1 cellular context compared by ENCODE assay signal in the genomic region with DNA sequence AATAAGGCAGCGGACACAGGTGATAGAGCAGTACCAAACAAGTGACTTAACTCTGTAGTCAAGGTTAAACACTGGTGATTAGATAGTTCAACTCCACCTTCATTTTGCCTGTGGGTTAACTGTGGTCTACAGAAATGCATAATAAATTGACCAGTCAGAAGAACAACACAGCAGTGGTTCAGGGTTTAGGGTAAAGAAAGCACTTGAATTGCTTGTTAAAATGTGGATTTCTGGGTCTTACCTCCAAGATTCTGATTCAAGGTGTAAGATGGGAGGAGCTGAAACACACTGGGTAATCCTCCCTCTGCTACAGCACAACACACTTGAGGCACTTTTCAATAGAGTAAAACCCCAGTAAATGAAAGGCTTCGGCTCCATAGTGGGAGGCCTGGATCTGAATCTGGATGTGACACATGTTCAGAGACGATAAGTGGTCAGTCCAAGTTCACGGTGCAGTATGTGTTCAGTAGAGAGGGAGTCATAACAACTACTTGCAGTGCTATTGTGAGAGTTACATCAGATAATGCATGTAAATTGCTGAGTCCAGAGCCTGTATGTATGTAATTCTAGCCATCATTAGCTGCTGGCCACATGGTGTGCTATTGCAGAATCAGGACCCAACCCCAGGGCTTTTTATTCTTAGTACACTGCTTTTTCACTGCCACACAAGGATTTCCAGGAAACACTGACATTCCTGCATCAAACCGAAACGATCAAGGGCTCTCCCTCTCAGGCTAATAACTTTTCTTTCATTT.
TF ChIP-seq lines count a peak whose summit lies in the region.

No MANE protein-coding gene starts in this region.

TF ChIP-seq in K562, 482 proteins besides CTCF, POLR2A, EP300 and RAD21 (continued from another document and continues in another):
- TF ChIP-seq, protein P1, sequence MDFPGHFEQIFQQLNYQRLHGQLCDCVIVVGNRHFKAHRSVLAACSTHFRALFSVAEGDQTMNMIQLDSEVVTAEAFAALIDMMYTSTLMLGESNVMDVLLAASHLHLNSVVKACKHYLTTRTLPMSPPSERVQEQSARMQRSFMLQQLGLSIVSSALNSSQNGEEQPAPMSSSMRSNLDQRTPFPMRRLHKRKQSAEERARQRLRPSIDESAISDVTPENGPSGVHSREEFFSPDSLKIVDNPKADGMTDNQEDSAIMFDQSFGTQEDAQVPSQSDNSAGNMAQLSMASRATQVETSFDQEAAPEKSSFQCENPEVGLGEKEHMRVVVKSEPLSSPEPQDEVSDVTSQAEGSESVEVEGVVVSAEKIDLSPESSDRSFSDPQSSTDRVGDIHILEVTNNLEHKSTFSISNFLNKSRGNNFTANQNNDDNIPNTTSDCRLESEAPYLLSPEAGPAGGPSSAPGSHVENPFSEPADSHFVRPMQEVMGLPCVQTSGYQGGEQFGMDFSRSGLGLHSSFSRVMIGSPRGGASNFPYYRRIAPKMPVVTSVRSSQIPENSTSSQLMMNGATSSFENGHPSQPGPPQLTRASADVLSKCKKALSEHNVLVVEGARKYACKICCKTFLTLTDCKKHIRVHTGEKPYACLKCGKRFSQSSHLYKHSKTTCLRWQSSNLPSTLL (IDR thresholded peaks at IDR 0.05), result no peak
- TF ChIP-seq, protein P2, sequence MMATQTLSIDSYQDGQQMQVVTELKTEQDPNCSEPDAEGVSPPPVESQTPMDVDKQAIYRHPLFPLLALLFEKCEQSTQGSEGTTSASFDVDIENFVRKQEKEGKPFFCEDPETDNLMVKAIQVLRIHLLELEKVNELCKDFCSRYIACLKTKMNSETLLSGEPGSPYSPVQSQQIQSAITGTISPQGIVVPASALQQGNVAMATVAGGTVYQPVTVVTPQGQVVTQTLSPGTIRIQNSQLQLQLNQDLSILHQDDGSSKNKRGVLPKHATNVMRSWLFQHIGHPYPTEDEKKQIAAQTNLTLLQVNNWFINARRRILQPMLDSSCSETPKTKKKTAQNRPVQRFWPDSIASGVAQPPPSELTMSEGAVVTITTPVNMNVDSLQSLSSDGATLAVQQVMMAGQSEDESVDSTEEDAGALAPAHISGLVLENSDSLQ (IDR thresholded peaks at IDR 0.05), result peak; percentile 11; the same call in 1 of the 2 replicates
- TF ChIP-seq PHF8 (IDR thresholded peaks at IDR 0.05; ENCODE audit: borderline replicate concordance, low read length), result no peak
- TF ChIP-seq ZNF584 (CRISPR knock-in tag; IDR thresholded peaks at IDR 0.05; ENCODE audit: low read depth), result peak; percentile 85
- peak in 1 of 2 experiments; percentile 88; a peak in 2 of 4 replicates for TF ChIP-seq TBL1XR1 (IDR thresholded peaks at IDR 0.05; ENCODE audit: low read length in 2 of 2)
- TF ChIP-seq HDAC2 (IDR thresholded peaks at IDR 0.05), result peak; percentile 84
- TF ChIP-seq CTBP1 (IDR thresholded peaks at IDR 0.05; ENCODE audit: borderline replicate concordance), result peak; percentile 75; the same call in 1 of the 2 replicates
- peak; percentile 82; the same call in 1 of the 2 replicates for TF ChIP-seq LEF1 (IDR thresholded peaks at IDR 0.05)
- peak; percentile 83 for TF ChIP-seq TAL1 (IDR thresholded peaks at IDR 0.05)
- TF ChIP-seq ZNF583 (CRISPR knock-in tag; IDR thresholded peaks at IDR 0.05), result no peak
- TF ChIP-seq, protein P3, sequence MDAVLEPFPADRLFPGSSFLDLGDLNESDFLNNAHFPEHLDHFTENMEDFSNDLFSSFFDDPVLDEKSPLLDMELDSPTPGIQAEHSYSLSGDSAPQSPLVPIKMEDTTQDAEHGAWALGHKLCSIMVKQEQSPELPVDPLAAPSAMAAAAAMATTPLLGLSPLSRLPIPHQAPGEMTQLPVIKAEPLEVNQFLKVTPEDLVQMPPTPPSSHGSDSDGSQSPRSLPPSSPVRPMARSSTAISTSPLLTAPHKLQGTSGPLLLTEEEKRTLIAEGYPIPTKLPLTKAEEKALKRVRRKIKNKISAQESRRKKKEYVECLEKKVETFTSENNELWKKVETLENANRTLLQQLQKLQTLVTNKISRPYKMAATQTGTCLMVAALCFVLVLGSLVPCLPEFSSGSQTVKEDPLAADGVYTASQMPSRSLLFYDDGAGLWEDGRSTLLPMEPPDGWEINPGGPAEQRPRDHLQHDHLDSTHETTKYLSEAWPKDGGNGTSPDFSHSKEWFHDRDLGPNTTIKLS (IDR thresholded peaks at IDR 0.05; ENCODE audit: borderline replicate concordance, low read depth), result peak; percentile 42; the same call in 1 of the 2 replicates
- no peak for TF ChIP-seq FUS (optimal IDR thresholded peaks at IDR 0.05; ENCODE audit: low read depth, low read length)
- TF ChIP-seq MTA3 (IDR thresholded peaks at IDR 0.05; ENCODE audit: borderline replicate concordance), result 0 out of 2 replicates have a peak, but pooled peaks have one; percentile 55
- TF ChIP-seq, protein P4, sequence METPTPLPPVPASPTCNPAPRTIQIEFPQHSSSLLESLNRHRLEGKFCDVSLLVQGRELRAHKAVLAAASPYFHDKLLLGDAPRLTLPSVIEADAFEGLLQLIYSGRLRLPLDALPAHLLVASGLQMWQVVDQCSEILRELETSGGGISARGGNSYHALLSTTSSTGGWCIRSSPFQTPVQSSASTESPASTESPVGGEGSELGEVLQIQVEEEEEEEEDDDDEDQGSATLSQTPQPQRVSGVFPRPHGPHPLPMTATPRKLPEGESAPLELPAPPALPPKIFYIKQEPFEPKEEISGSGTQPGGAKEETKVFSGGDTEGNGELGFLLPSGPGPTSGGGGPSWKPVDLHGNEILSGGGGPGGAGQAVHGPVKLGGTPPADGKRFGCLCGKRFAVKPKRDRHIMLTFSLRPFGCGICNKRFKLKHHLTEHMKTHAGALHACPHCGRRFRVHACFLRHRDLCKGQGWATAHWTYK (CRISPR knock-in tag; IDR thresholded peaks at IDR 0.05), result no peak
- TF ChIP-seq, protein P5, sequence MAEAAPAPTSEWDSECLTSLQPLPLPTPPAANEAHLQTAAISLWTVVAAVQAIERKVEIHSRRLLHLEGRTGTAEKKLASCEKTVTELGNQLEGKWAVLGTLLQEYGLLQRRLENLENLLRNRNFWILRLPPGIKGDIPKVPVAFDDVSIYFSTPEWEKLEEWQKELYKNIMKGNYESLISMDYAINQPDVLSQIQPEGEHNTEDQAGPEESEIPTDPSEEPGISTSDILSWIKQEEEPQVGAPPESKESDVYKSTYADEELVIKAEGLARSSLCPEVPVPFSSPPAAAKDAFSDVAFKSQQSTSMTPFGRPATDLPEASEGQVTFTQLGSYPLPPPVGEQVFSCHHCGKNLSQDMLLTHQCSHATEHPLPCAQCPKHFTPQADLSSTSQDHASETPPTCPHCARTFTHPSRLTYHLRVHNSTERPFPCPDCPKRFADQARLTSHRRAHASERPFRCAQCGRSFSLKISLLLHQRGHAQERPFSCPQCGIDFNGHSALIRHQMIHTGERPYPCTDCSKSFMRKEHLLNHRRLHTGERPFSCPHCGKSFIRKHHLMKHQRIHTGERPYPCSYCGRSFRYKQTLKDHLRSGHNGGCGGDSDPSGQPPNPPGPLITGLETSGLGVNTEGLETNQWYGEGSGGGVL (CRISPR knock-in tag; IDR thresholded peaks at IDR 0.05), result no peak
- TF ChIP-seq SOX6 (IDR thresholded peaks at IDR 0.05), result peak; percentile 96
- TF ChIP-seq NCOR1 (IDR thresholded peaks at IDR 0.05), result peak; percentile 87
- TF ChIP-seq RNF2 (IDR thresholded peaks at IDR 0.05), result peak; percentile 83
- no peak for TF ChIP-seq FOXP1 (CRISPR knock-in tag; IDR thresholded peaks at IDR 0.05)
- peak; percentile 73 for TF ChIP-seq MEF2D (tag; conservative IDR thresholded peaks at IDR 0.05; ENCODE audit: low read depth)
- TF ChIP-seq, protein P6, sequence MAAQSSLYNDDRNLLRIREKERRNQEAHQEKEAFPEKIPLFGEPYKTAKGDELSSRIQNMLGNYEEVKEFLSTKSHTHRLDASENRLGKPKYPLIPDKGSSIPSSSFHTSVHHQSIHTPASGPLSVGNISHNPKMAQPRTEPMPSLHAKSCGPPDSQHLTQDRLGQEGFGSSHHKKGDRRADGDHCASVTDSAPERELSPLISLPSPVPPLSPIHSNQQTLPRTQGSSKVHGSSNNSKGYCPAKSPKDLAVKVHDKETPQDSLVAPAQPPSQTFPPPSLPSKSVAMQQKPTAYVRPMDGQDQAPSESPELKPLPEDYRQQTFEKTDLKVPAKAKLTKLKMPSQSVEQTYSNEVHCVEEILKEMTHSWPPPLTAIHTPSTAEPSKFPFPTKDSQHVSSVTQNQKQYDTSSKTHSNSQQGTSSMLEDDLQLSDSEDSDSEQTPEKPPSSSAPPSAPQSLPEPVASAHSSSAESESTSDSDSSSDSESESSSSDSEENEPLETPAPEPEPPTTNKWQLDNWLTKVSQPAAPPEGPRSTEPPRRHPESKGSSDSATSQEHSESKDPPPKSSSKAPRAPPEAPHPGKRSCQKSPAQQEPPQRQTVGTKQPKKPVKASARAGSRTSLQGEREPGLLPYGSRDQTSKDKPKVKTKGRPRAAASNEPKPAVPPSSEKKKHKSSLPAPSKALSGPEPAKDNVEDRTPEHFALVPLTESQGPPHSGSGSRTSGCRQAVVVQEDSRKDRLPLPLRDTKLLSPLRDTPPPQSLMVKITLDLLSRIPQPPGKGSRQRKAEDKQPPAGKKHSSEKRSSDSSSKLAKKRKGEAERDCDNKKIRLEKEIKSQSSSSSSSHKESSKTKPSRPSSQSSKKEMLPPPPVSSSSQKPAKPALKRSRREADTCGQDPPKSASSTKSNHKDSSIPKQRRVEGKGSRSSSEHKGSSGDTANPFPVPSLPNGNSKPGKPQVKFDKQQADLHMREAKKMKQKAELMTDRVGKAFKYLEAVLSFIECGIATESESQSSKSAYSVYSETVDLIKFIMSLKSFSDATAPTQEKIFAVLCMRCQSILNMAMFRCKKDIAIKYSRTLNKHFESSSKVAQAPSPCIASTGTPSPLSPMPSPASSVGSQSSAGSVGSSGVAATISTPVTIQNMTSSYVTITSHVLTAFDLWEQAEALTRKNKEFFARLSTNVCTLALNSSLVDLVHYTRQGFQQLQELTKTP (IDR thresholded peaks at IDR 0.05; ENCODE audit: low read depth in 1 of 2, partially characterized antibody in 2 of 2), result peak in 1 of 2 experiments; percentile 35
- TF ChIP-seq MAFK (IDR thresholded peaks at IDR 0.05; ENCODE audit: low read length), result peak; percentile 60
- no peak for TF ChIP-seq ZNF764 (CRISPR knock-in tag; IDR thresholded peaks at IDR 0.05; ENCODE audit: low read depth)
- TF ChIP-seq NFIC (IDR thresholded peaks at IDR 0.05), result peak; percentile 47
- TF ChIP-seq, protein P7, sequence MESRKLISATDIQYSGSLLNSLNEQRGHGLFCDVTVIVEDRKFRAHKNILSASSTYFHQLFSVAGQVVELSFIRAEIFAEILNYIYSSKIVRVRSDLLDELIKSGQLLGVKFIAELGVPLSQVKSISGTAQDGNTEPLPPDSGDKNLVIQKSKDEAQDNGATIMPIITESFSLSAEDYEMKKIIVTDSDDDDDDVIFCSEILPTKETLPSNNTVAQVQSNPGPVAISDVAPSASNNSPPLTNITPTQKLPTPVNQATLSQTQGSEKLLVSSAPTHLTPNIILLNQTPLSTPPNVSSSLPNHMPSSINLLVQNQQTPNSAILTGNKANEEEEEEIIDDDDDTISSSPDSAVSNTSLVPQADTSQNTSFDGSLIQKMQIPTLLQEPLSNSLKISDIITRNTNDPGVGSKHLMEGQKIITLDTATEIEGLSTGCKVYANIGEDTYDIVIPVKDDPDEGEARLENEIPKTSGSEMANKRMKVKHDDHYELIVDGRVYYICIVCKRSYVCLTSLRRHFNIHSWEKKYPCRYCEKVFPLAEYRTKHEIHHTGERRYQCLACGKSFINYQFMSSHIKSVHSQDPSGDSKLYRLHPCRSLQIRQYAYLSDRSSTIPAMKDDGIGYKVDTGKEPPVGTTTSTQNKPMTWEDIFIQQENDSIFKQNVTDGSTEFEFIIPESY (CRISPR knock-in tag; IDR thresholded peaks at IDR 0.05), result 0 out of 2 replicates have a peak, but pooled peaks have one; percentile 31
- TF ChIP-seq GABPB1 (CRISPR knock-in tag; IDR thresholded peaks at IDR 0.05), result 0 out of 2 replicates have a peak, but pooled peaks have one; percentile 16
- no peak for TF ChIP-seq SIX5 (IDR thresholded peaks at IDR 0.05; ENCODE audit: borderline replicate concordance in 1 of 2, insufficient read depth in 1 of 2, low read depth in 1 of 2, low read length in 2 of 2)
- peak; percentile 90 for TF ChIP-seq DPF2 (IDR thresholded peaks at IDR 0.05)
- peak in 1 of 2 experiments; percentile 69; a peak in 2 of 4 replicates for TF ChIP-seq HDAC1 (IDR thresholded peaks at IDR 0.05)
- TF ChIP-seq, protein P8, sequence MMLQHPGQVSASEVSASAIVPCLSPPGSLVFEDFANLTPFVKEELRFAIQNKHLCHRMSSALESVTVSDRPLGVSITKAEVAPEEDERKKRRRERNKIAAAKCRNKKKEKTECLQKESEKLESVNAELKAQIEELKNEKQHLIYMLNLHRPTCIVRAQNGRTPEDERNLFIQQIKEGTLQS (IDR thresholded peaks at IDR 0.05), result peak; percentile 88
- TF ChIP-seq, protein P8 (CRISPR knock-in tag; conservative IDR thresholded peaks at IDR 0.05), result no peak
- TF ChIP-seq ZNF75A (CRISPR knock-in tag; IDR thresholded peaks at IDR 0.05), result no peak
- no peak for TF ChIP-seq SAFB (IDR thresholded peaks at IDR 0.05; ENCODE audit: borderline replicate concordance, low read depth, low read length)
- peak; percentile 43 for TF ChIP-seq ZFX (CRISPR knock-in tag; IDR thresholded peaks at IDR 0.05)
